17 cellular contexts compared by ENCODE assay signal in genomic region chr6:83897094-83897493, GRCh38. TPM values are rescaled to one million over a fixed set of nuclear protein-coding genes. Genes with fewer than 3 reads are reported as not detected.
"Had no signal": no experiment of that assay in that cellular context is flagged by ENCODE, and none has a peak within 500 bp of the region (broad histone marks: within the 10 kb centered on the region; RNA-seq: fewer than 3 reads in every experiment).

No MANE protein-coding gene starts in this region.

RNA-seq across cellular contexts. Expression of gene RIPPLY2, which starts 43.9 kb away (rescaled TPM):
- total RNA-seq: activated naive CD4-positive, alpha-beta T cell treated with anti-CD3 and anti-CD28 coated beads for 36 hours; activated naive CD4-positive, alpha-beta T cell treated with anti-CD3 and anti-CD28 coated beads, Interleukin-2, amount 50 U/mL, for 72 hours; activated naive CD8-positive, alpha-beta T cell treated with anti-CD3 and anti-CD28 coated beads for 36 hours; activated naive CD8-positive, alpha-beta T cell treated with anti-CD3 and anti-CD28 coated beads, Interleukin-2, amount 10 ng/mL, durations not matched to agents 7 days and 5 days; activated T-cell treated with anti-CD3 and anti-CD28 coated beads, Interleukin-2, amount 50 U/mL, for 4 hours; activated T-cell treated with anti-CD3 and anti-CD28 coated beads, Interleukin-2, amount 50 U/mL, for 72 hours; activated T-helper 1 cell treated with anti-CD3 and anti-CD28 coated beads, Interleukin-12 subunit alpha, Interleukin-12 subunit beta, Interleukin-2, Interleukin-4 antibody, amounts not matched to agents 30 ng/mL and 10 ng/mL and 1 ng/mL, durations not matched to agents 14 hours and 24 hours and 36 hours; activated T-helper 17 cell treated with anti-CD3 and anti-CD28 coated beads, Interleukin-2, amount 50 U/mL, for 72 hours; activated T-helper 2 cell treated with anti-CD3 and anti-CD28 coated beads, Interferon-gamma antibody, Interleukin-2, Interleukin-4, amounts not matched to agents 10 μg/mL and 5 μg/mL and 100 μg/mL, durations not matched to agents 14 hours and 24 hours and 36 hours; aorta; ascending aorta; astrocyte; body of pancreas; breast epithelium; bronchial epithelial cell; cardiac septum; chondrocyte had no signal
